10 cellular contexts compared by ENCODE assay signal in genomic region chr9:113609562-113610318, GRCh38.
DNase-seq lines count a peak whose midpoint lies in the region; ATAC-seq, FAIRE-seq and TF ChIP-seq lines count a peak whose summit lies in the region.
"Had no signal": no experiment of that assay in that cellular context is flagged by ENCODE, and none has a peak within 500 bp of the region (broad histone marks: within the 10 kb centered on the region; RNA-seq: fewer than 3 reads in every experiment).

No MANE protein-coding gene starts in this region.

- H3K36me3 ChIP-seq in mesendoderm (ENCODE audit: control insufficient read depth, insufficient read depth, low read length) (no peaks in the 10 kb centered on the region), suprapubic skin (no peaks in the 10 kb centered on the region)

- H3K4me3 ChIP-seq in fibroblast of pulmonary artery (replicated peaks; ENCODE audit: low read depth, low read length) (no peak overlapping the region), mesendoderm (ENCODE audit: low read length) (no peak overlapping the region), suprapubic skin (no peak overlapping the region)

- peak overlapping the region; percentile 78 for H2BK120ac ChIP-seq in mesendoderm (ENCODE audit: low read depth, low read length)

- peak overlapping the region; percentile 70 for H3K56ac ChIP-seq in mesendoderm (ENCODE audit: low read length)

- H3K79me1 ChIP-seq in mesendoderm (ENCODE audit: low read length), result no peaks in the 10 kb centered on the region

- no peaks in the 10 kb centered on the region for H3K9me3 ChIP-seq in suprapubic skin

- peak overlapping the region; percentile 12 for H3K9ac ChIP-seq in mesendoderm (ENCODE audit: low read length)

- H3K79me2 ChIP-seq in mesendoderm (ENCODE audit: control insufficient read depth, insufficient read depth, low read length), result no peaks in the 10 kb centered on the region

- no peak overlapping the region for H3K23ac ChIP-seq in mesendoderm (ENCODE audit: low read length)

- peak overlapping the region; percentile 57 for H3K4ac ChIP-seq in mesendoderm (ENCODE audit: low read depth, low read length)

- H2AK5ac ChIP-seq in mesendoderm (ENCODE audit: low read length), result no peak overlapping the region

- H3K4me1 ChIP-seq in mesendoderm (ENCODE audit: control insufficient read depth, low read depth, low read length), result peaks cover 10% of the 10 kb centered on the region
- H3K4me1 ChIP-seq in suprapubic skin, result peaks cover 13% of the 10 kb centered on the region

- WGBS in mesendoderm (ENCODE audit: extremely low coverage, insufficient coverage, low lambda C conversion rate), result no CpG with 5 or more reads among the region's 21 CpGs
- 63% methylated on average over 21 of the region's 21 CpGs for WGBS in suprapubic skin

- TF ChIP-seq POLR2A in suprapubic skin (IDR thresholded peaks at IDR 0.05), result no peak

- H3K27ac ChIP-seq in mesendoderm (ENCODE audit: low read depth, low read length), result peak overlapping the region; percentile 89
- H3K27ac ChIP-seq in suprapubic skin, result peak overlapping the region; percentile 12

- H2BK5ac ChIP-seq in mesendoderm (ENCODE audit: low read length), result peak overlapping the region; percentile 41

- H3K27me3 ChIP-seq in mesendoderm (ENCODE audit: insufficient read depth, low read length, poor library complexity) (no peaks in the 10 kb centered on the region), suprapubic skin (no peaks in the 10 kb centered on the region)

- no peak overlapping the region for H3K4me2 ChIP-seq in mesendoderm (ENCODE audit: low read length)

- ATAC-seq in HG02852 (IDR thresholded peaks at IDR 0.05; ENCODE audit: unreplicated experiment) (no peak), HG03039 (IDR thresholded peaks at IDR 0.05; ENCODE audit: unreplicated experiment) (no peak), GM18858 (IDR thresholded peaks at IDR 0.05; ENCODE audit: unreplicated experiment) (no peak)

- TF ChIP-seq EP300 in suprapubic skin (IDR thresholded peaks at IDR 0.05), result no peak

- peak overlapping the region; percentile 42 for H3K18ac ChIP-seq in mesendoderm (ENCODE audit: low read length)

- peak; percentile 26 for DNase-seq in NCI-H69 (lab: John Stamatoyannopoulos, UW)
- DNase-seq in fibroblast of pulmonary artery (ENCODE audit: low read depth), result peak; percentile 86
- peak; percentile 88 for DNase-seq in mesendoderm
- DNase-seq in suprapubic skin (ENCODE audit: low spot score in 2 of 2), result peak in 1 of 2 donors; percentile 80
- no peak for DNase-seq in GM19239 (ENCODE audit: insufficient read length, low spot score)
- DNase-seq: GF-D8 had no signal

- H4K5ac ChIP-seq in mesendoderm (ENCODE audit: low read length), result no peak overlapping the region

- no peak for FAIRE-seq in GM19239 (lab: Jason Lieb, UNC)
- FAIRE-seq: colon had no signal

- TF ChIP-seq CTCF in fibroblast of pulmonary artery (IDR thresholded peaks at IDR 0.05; ENCODE audit: low read length, missing control alignments), result no peak
- TF ChIP-seq CTCF in suprapubic skin (IDR thresholded peaks at IDR 0.05), result no peak

- H2BK15ac ChIP-seq in mesendoderm (replicated peaks; ENCODE audit: low read depth), result peak overlapping the region; percentile 85

- no peak overlapping the region for H4K8ac ChIP-seq in mesendoderm (ENCODE audit: low read depth, low read length)
